1 cellular context compared by ENCODE assay signal in the genomic region with DNA sequence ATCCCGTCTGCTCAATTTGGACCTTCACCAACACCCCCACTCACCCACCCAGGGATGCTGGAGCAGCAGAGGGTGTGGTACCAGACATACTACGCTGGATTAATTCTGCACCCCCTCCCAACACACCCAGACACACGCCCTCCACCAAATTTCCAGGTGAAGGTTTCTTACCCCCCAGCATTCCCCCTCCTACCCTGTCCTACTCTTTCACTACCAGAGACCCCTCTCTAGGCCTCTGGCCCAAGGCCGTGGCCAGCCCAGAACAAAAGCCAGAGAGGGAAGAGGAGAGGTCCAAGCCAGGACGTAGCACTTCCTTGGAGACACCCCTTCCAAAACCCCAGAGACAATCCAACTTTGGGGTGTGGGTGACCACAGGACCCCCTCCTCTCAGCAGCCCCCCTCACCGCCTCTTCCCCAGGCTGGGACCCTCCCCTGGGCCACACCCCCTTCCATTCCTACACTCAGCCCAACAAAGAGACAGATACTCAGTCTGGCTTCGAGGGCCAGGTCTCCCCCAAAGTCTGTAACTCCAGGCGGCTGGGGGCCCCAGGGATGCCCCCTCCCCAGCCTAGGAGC.
TF ChIP-seq lines count a peak whose summit lies in the region.

No MANE protein-coding gene starts in this region.

TF ChIP-seq in GM23338, 12 proteins besides CTCF, POLR2A, EP300 and RAD21:
- TF ChIP-seq JUNB (IDR thresholded peaks at IDR 0.05; ENCODE audit: unreplicated experiment) (no peak), POLR2AphosphoS5 (IDR thresholded peaks at IDR 0.05; ENCODE audit: low read depth) (peak; percentile 47; the same call in 1 of the 2 replicates)
